In genomic region chr12:94586589-94587259, GRCh38 we compare ENCODE assay signal across 16 cellular contexts.
DNase-seq lines count a peak whose midpoint lies in the region; ATAC-seq, FAIRE-seq and TF ChIP-seq lines count a peak whose summit lies in the region.
"Had no signal": no experiment of that assay in that cellular context is flagged by ENCODE, and none has a peak within 500 bp of the region (broad histone marks: within the 10 kb centered on the region; RNA-seq: fewer than 3 reads in every experiment).

No MANE protein-coding gene starts in this region.

- H3K79me2 ChIP-seq in keratinocyte (ENCODE audit: control insufficient read depth, insufficient read depth, low read length) = peaks cover 41% of the 10 kb centered on the region

- H3K27ac ChIP-seq in keratinocyte (ENCODE audit: control insufficient read depth, insufficient read depth, low read length) = no peak overlapping the region
- no peak overlapping the region for H3K27ac ChIP-seq in SJCRH30
- no peak overlapping the region for H3K27ac ChIP-seq in naive thymus-derived CD4-positive, alpha-beta T cell (ENCODE audit: low read depth, low read length)
- H3K27ac ChIP-seq: SK-N-MC had no signal

- no peak overlapping the region for H2AFZ ChIP-seq in keratinocyte (ENCODE audit: control insufficient read depth, low read length)

- no peak overlapping the region for H3K4me3 Mint-ChIP-seq in naive thymus-derived CD4-positive, alpha-beta T cell
- H3K4me3 Mint-ChIP-seq: activated B cell treated with CpG ODN at 0.5 μM for 24 hours, naive B cell had no signal

- H3K4me3 ChIP-seq in keratinocyte (ENCODE audit: control insufficient read depth in 2 of 3, extremely low read depth in 1 of 3, insufficient read depth in 2 of 3, low read depth in 1 of 3, low read length in 3 of 3) (no peak overlapping the region), SJCRH30 (no peak overlapping the region)
- H3K4me3 ChIP-seq in naive thymus-derived CD4-positive, alpha-beta T cell (ENCODE audit: low read length) = no peak overlapping the region
- H3K4me3 ChIP-seq: HAP-1, SK-N-MC had no signal

- no peaks in the 10 kb centered on the region for H4K20me1 ChIP-seq in keratinocyte (ENCODE audit: control insufficient read depth, extremely low read depth, insufficient read depth, low read length)

- dilution Hi-C loops in keratinocyte (cut with MboI; ENCODE audit: extremely low pct_ligation_motif_present, low sequenced_read_pairs) = no loop called here

- peaks cover 24% of the 10 kb centered on the region for H3K4me1 ChIP-seq in keratinocyte (ENCODE audit: control insufficient read depth, extremely low read depth, insufficient read depth, low read length)
- H3K4me1 ChIP-seq in SJCRH30 = no peaks in the 10 kb centered on the region
- H3K4me1 ChIP-seq in naive thymus-derived CD4-positive, alpha-beta T cell (ENCODE audit: control insufficient read depth in 2 of 2, insufficient read depth in 2 of 2, low read length in 2 of 2) = no peaks in the 10 kb centered on the region

- no peak for ATAC-seq in GM18873 (IDR thresholded peaks at IDR 0.05; ENCODE audit: low FRiP score, unreplicated experiment)
- no peak for ATAC-seq in naive thymus-derived CD4-positive, alpha-beta T cell

- intact Hi-C loops in naive thymus-derived CD4-positive, alpha-beta T cell (cut with micrococcal nuclease) = no loop called here

- peak overlapping the region in 1 of 9 donors; percentile 23 for H3K27ac Mint-ChIP-seq in naive thymus-derived CD4-positive, alpha-beta T cell
- H3K27ac Mint-ChIP-seq: activated B cell treated with CpG ODN at 0.5 μM for 24 hours, naive B cell had no signal

- H3K4me1 Mint-ChIP-seq in naive thymus-derived CD4-positive, alpha-beta T cell = peaks cover 0 to 17% (median 10%) of the 10 kb centered on the region in 7 donors

- no peak for TF ChIP-seq CTCF in keratinocyte (optimal IDR thresholded peaks at IDR 0.05 in 1 of 3, IDR thresholded peaks at IDR 0.05 in 1 of 3, conservative IDR thresholded peaks at IDR 0.05 in 1 of 3; ENCODE audit: extremely low read depth in 1 of 3, insufficient read depth in 2 of 3, low read length in 3 of 3)

- no peaks in the 10 kb centered on the region for H3K36me3 Mint-ChIP-seq in naive thymus-derived CD4-positive, alpha-beta T cell

- H3K27me3 ChIP-seq in keratinocyte (ENCODE audit: control insufficient read depth, extremely low read depth, insufficient read depth, low read length) = no peaks in the 10 kb centered on the region
- no peaks in the 10 kb centered on the region for H3K27me3 ChIP-seq in SJCRH30
- H3K27me3 ChIP-seq in naive thymus-derived CD4-positive, alpha-beta T cell (ENCODE audit: control insufficient read depth in 2 of 2, insufficient read depth in 2 of 2, low read length in 2 of 2) = no peaks in the 10 kb centered on the region

- FAIRE-seq in GM19239 (lab: Jason Lieb, UNC) = peak; percentile 55
- FAIRE-seq in keratinocyte (lab: Jason Lieb, UNC) = peak; percentile 69
- FAIRE-seq: HTR-8/SVneo had no signal

- no peak overlapping the region for H3K9ac ChIP-seq in keratinocyte (ENCODE audit: control insufficient read depth, extremely low read depth, insufficient read depth, low read length)

- POLR2A ChIA-PET in naive thymus-derived CD4-positive, alpha-beta T cell (lab: Charles Lee) = no interaction called here

- H3K27me3 Mint-ChIP-seq in naive thymus-derived CD4-positive, alpha-beta T cell = peaks cover 0 to 9% (median 0%) of the 10 kb centered on the region in 5 donors
- H3K27me3 Mint-ChIP-seq: activated B cell treated with CpG ODN at 0.5 μM for 24 hours, naive B cell had no signal

- no peaks in the 10 kb centered on the region for H3K9me3 ChIP-seq in keratinocyte (ENCODE audit: control insufficient read depth, low read depth, low read length)
- no peaks in the 10 kb centered on the region for H3K9me3 ChIP-seq in SJCRH30 (replicated peaks)
- no peaks in the 10 kb centered on the region for H3K9me3 ChIP-seq in naive thymus-derived CD4-positive, alpha-beta T cell (ENCODE audit: control insufficient read depth in 2 of 3, low read length in 3 of 3)
- H3K9me3 ChIP-seq: HAP-1 had no signal

- H3K9me3 Mint-ChIP-seq in naive thymus-derived CD4-positive, alpha-beta T cell = peaks cover 0 to 1% (median 0%) of the 10 kb centered on the region in 11 donors
- H3K9me3 Mint-ChIP-seq: activated B cell treated with CpG ODN at 0.5 μM for 24 hours, naive B cell had no signal

- CTCF ChIA-PET in naive thymus-derived CD4-positive, alpha-beta T cell (lab: Charles Lee) = no interaction called here

- H3K36me3 ChIP-seq in keratinocyte (ENCODE audit: control insufficient read depth in 2 of 2, extremely low read depth in 1 of 2, insufficient read depth in 2 of 2, low read length in 2 of 2) (peaks cover 5 to 6% of the 10 kb centered on the region in 2 experiments), SJCRH30 (no peaks in the 10 kb centered on the region)
- no peaks in the 10 kb centered on the region for H3K36me3 ChIP-seq in naive thymus-derived CD4-positive, alpha-beta T cell (ENCODE audit: control insufficient read depth in 2 of 3, insufficient read depth in 3 of 3, low read length in 3 of 3)
- H3K36me3 ChIP-seq: HAP-1 had no signal

- H3K9me1 ChIP-seq in keratinocyte (ENCODE audit: control insufficient read depth, extremely low read depth, insufficient read depth, low read length) = peaks cover 2% of the 10 kb centered on the region

- DNase-seq in GM19239 (ENCODE audit: insufficient read length, low spot score) (no peak), cerebellum (ENCODE audit: low spot score) (peak; percentile 37), keratinocyte (ENCODE audit: low read depth, low spot score) (no peak), pulmonary artery endothelial cell (ENCODE audit: low read depth, low spot score) (peak; percentile 61), SJCRH30 (no peak), nucleus accumbens (lab: John Stamatoyannopoulos, UW) (no peak)
- DNase-seq in naive thymus-derived CD4-positive, alpha-beta T cell = no peak
- DNase-seq: activated B cell treated with CpG ODN at 0.5 μM for 24 hours; effector memory CD4-positive, alpha-beta T cell; naive B cell; NCI-H1436 treated with DMSO at 0.1 percent for 48 hours; NCI-H748 treated with DMSO at 0.1 percent for 48 hours had no signal

- no peak overlapping the region for H3K4me2 ChIP-seq in keratinocyte (ENCODE audit: control insufficient read depth, extremely low read depth, insufficient read depth, low read depth, low read length)

Comparison
In these comparisons a context has a peak if more than half of its experiments do, and no peak if none do; other contexts are left out.
1. DNase-seq: peak in cerebellum (single experiment) and pulmonary artery endothelial cell (single experiment); none in GM19239 (single experiment), keratinocyte (single experiment), SJCRH30 (0 of 2), nucleus accumbens (0 of 56) and naive thymus-derived CD4-positive, alpha-beta T cell (0 of 9).